ENCODE assay signal across 8 cellular contexts in genomic region chr6:28848756-28849155, GRCh38.
A peak's percentile ranks its signal among the peaks of the same experiment; 100 is the strongest.
DNase-seq lines count a peak whose midpoint lies in the region; ATAC-seq and TF ChIP-seq lines count a peak whose summit lies in the region.
"Not testable (repeated sequence)": the region's sequence is repeated elsewhere in the genome, so short reads cannot be mapped to it uniquely, and the experiment has no call there.

No MANE protein-coding gene starts in this region.

- not testable (repeated sequence) for H3K36me3 ChIP-seq in Loucy (ENCODE audit: insufficient read depth, low read length); neuronal stem cell (replicated peaks in 1 of 2; ENCODE audit: control insufficient read depth in 2 of 2, insufficient read depth in 2 of 2, low read length in 2 of 2)

- H3K4me1 Mint-ChIP-seq in activated CD4-positive, alpha-beta T cell treated with anti-CD3 and anti-CD28 coated beads for 36 hours; effector memory CD8-positive, alpha-beta T cell (ENCODE audit: low read depth in 2 of 2): not testable (repeated sequence)

- H3K79me1 ChIP-seq in neuronal stem cell (ENCODE audit: low read depth, low read length), result not testable (repeated sequence)

- H3K36me3 Mint-ChIP-seq in activated CD4-positive, alpha-beta T cell treated with anti-CD3 and anti-CD28 coated beads for 36 hours (ENCODE audit: low read depth); effector memory CD8-positive, alpha-beta T cell (ENCODE audit: insufficient read depth): not testable (repeated sequence)

- no CpG with 5 or more reads among the region's 7 CpGs for WGBS in neuronal stem cell (ENCODE audit: extremely low coverage in 2 of 2, insufficient read length in 2 of 2, insufficient replicate concordance in 1 of 2), 2 donors

- H3K9ac ChIP-seq in Loucy (ENCODE audit: low read depth, low read length, poor library complexity, severe bottlenecking); neuronal stem cell (ENCODE audit: low read depth, low read length, poor library complexity): not testable (repeated sequence)

- H2BK12ac ChIP-seq in neuronal stem cell (ENCODE audit: low read length), result not testable (repeated sequence)

- peak overlapping the region; percentile 49; the same call in 1 of the 2 replicates for H2AFZ ChIP-seq in Loucy (ENCODE audit: low read length)
- not testable (repeated sequence) for H2AFZ ChIP-seq in neuronal stem cell (ENCODE audit: low read length)

- intact Hi-C loops in activated CD4-positive, alpha-beta T cell treated with anti-CD3 and anti-CD28 coated beads for 36 hours (cut with DNase I, micrococcal nuclease), result not testable (repeated sequence)

- H3K14ac ChIP-seq in neuronal stem cell (ENCODE audit: low read length), result not testable (repeated sequence)

- not testable (repeated sequence) for H3K27me3 Mint-ChIP-seq in activated CD4-positive, alpha-beta T cell treated with anti-CD3 and anti-CD28 coated beads for 36 hours
- H3K27me3 Mint-ChIP-seq in effector memory CD8-positive, alpha-beta T cell, result peaks cover 53 to 83% of the 10 kb centered on the region in 2 donors

- H3K23ac ChIP-seq in neuronal stem cell (ENCODE audit: low read depth, low read length, poor library complexity), result peak overlapping the region; percentile 55

- not testable (repeated sequence) for H3K18ac ChIP-seq in neuronal stem cell (ENCODE audit: low read length)

- not testable (repeated sequence) for H3K27me3 ChIP-seq in Loucy (ENCODE audit: insufficient read depth, low read length, poor library complexity, severe bottlenecking); neuronal stem cell (ENCODE audit: control insufficient read depth in 3 of 3, insufficient read depth in 3 of 3, low read depth in 1 of 3, low read length in 3 of 3)

- H2BK5ac ChIP-seq in neuronal stem cell (ENCODE audit: low read length), result not testable (repeated sequence)

- not testable (repeated sequence) for H3K4ac ChIP-seq in neuronal stem cell (ENCODE audit: low read length)

- H4K8ac ChIP-seq in neuronal stem cell (ENCODE audit: low read depth, low read length), result not testable (repeated sequence)

- not testable (repeated sequence) for H2AK5ac ChIP-seq in neuronal stem cell (ENCODE audit: low read depth, low read length)

- H3K79me2 ChIP-seq in Loucy (ENCODE audit: insufficient read depth, low read length), result not testable (repeated sequence)

- POLR2A ChIA-PET in activated CD4-positive, alpha-beta T cell treated with anti-CD3 and anti-CD28 coated beads for 36 hours (lab: Charles Lee), result interaction anchor here (0.6 kb wide), 1 partner anchor 10 kb away, joined by 3 read pairs; no protein-coding TSS in a partner anchor

- H3K27ac ChIP-seq in 22Rv1; neuronal stem cell (replicated peaks; ENCODE audit: low read length): not testable (repeated sequence)

- H3K4me3 ChIP-seq in GM12864 (ENCODE audit: low read depth, low read length); neuronal stem cell (ENCODE audit: low read length in 2 of 2): not testable (repeated sequence)
- peak overlapping the region; percentile 43 for H3K4me3 ChIP-seq in Loucy (ENCODE audit: low read length, poor library complexity, severe bottlenecking)

- H2BK120ac ChIP-seq in neuronal stem cell (ENCODE audit: low read depth, low read length), result not testable (repeated sequence)

- H4K20me1 ChIP-seq in Loucy (ENCODE audit: insufficient read depth, low read length, poor library complexity, severe bottlenecking), result not testable (repeated sequence)

- not testable (repeated sequence) for H3K27ac Mint-ChIP-seq in activated CD4-positive, alpha-beta T cell treated with anti-CD3 and anti-CD28 coated beads for 36 hours; effector memory CD8-positive, alpha-beta T cell

- H3K9me3 Mint-ChIP-seq in activated CD4-positive, alpha-beta T cell treated with anti-CD3 and anti-CD28 coated beads for 36 hours (ENCODE audit: low read depth); effector memory CD8-positive, alpha-beta T cell: not testable (repeated sequence)

- H3K9me3 ChIP-seq in Loucy (ENCODE audit: insufficient read depth, low read depth, low read length); neuronal stem cell (replicated peaks in 1 of 2; ENCODE audit: control insufficient read depth in 2 of 2, insufficient read depth in 1 of 2, low read depth in 1 of 2, low read length in 2 of 2): not testable (repeated sequence)

- not testable (repeated sequence) for H3F3A ChIP-seq in Loucy (ENCODE audit: low read depth)

- CTCF ChIA-PET in activated CD4-positive, alpha-beta T cell treated with anti-CD3 and anti-CD28 coated beads for 36 hours (lab: Charles Lee), result interaction anchor here (0.8 to 1.2 kb wide), 3 partner anchors 10 to 167 kb away, joined by 3 to 4 read pairs (median 3); no protein-coding TSS in a partner anchor

- not testable (repeated sequence) for DNase-seq in GM12864 (ENCODE audit: low read depth); neuronal stem cell (ENCODE audit: low spot score)
- DNase-seq in SK-MEL-5 (ENCODE audit: low read depth, low spot score), result peak; percentile 50
- peak; percentile 67 for DNase-seq in activated CD4-positive, alpha-beta T cell treated with anti-CD3 and anti-CD28 coated beads for 36 hours
- DNase-seq in activated T-cell treated with anti-CD3 and anti-CD28 coated beads, Interleukin-2, amount 50 U/mL, for 48 hours, result peak; percentile 48 to 59
- peak; percentile 28 to 41 (median 33) for DNase-seq in effector memory CD8-positive, alpha-beta T cell

- in situ Hi-C loops in SK-MEL-5 (cut with HindIII; ENCODE audit: low pct_unique_long_range_greater_than_20kb, low sequenced_read_pairs), result not testable (repeated sequence)

- H3K9me2 ChIP-seq in Loucy (replicated peaks; ENCODE audit: low read depth, low read length), result not testable (repeated sequence)

- peak overlapping the region; percentile 34 for H3K4me2 ChIP-seq in Loucy (ENCODE audit: low read depth, low read length, poor library complexity, severe bottlenecking)
- H3K4me2 ChIP-seq in neuronal stem cell (ENCODE audit: insufficient read depth, low read length, poor library complexity, severe bottlenecking), result not testable (repeated sequence)

- H3K4me3 Mint-ChIP-seq in activated CD4-positive, alpha-beta T cell treated with anti-CD3 and anti-CD28 coated beads for 36 hours; effector memory CD8-positive, alpha-beta T cell: not testable (repeated sequence)

- not testable (repeated sequence) for H2BK15ac ChIP-seq in neuronal stem cell (ENCODE audit: low read length)

- peak; percentile 35 for TF ChIP-seq CTCF in 22Rv1 (IDR thresholded peaks at IDR 0.05)
- peak; percentile 22 for TF ChIP-seq CTCF in GM12864 (IDR thresholded peaks at IDR 0.05; ENCODE audit: low read depth, low read length, missing control alignments)
- peak; percentile 40 for TF ChIP-seq CTCF in Loucy (conservative IDR thresholded peaks at IDR 0.05; ENCODE audit: low read length)

- not testable (repeated sequence) for H3K4me1 ChIP-seq in Loucy (ENCODE audit: insufficient read depth, low read length, poor library complexity, severe bottlenecking); neuronal stem cell (ENCODE audit: control insufficient read depth in 2 of 2, insufficient read depth in 1 of 2, low read depth in 1 of 2, low read length in 2 of 2)

- ATAC-seq in activated CD4-positive, alpha-beta T cell treated with anti-CD3 and anti-CD28 coated beads for 36 hours, result peak; percentile 49
- ATAC-seq in effector memory CD8-positive, alpha-beta T cell (replicated peaks), result not testable (repeated sequence)

- not testable (repeated sequence) for H4K91ac ChIP-seq in neuronal stem cell (ENCODE audit: low read depth, low read length, poor library complexity)
